ENCODE assay signal across 13 cellular contexts in the genomic region with DNA sequence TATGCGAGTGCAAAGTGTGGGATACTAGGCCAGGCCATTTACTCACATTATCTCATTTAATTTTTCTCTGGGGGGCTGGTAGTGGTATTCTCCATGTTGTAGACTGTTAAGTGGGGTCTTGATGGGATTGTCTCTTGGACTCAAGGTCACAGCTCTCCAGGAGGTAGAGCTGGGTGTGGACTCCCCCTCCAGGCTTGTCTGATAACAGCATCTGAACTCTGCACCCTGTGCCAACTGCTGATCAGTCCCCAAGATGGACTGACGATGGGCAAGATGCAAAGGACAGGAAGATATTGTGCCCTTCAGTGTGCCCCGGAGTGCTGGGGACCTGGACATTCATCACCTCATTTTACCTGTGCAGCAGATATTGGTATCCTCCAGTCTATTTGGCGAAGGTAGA.
DNase-seq lines count a peak whose midpoint lies in the region; TF ChIP-seq lines count a peak whose summit lies in the region.
"Had no signal": no experiment of that assay in that cellular context is flagged by ENCODE, and none has a peak within 500 bp of the region (broad histone marks: within the 10 kb centered on the region; RNA-seq: fewer than 3 reads in every experiment).

No MANE protein-coding gene starts in this region.

- H3K4me1 ChIP-seq in colonic mucosa: peaks cover 23% of the 10 kb centered on the region
- H3K4me1 ChIP-seq: ascending aorta had no signal

- H3K4me1 Mint-ChIP-seq in T-helper 2 cell treated with Interferon-gamma antibody and Interleukin-4, amounts not matched to agents 5 μg/mL and 100 μg/mL, for 36 hours (ENCODE audit: low read depth): peaks cover 31% of the 10 kb centered on the region

- peaks cover 15% of the 10 kb centered on the region for H3K36me3 Mint-ChIP-seq in T-helper 2 cell treated with Interferon-gamma antibody and Interleukin-4, amounts not matched to agents 5 μg/mL and 100 μg/mL, for 36 hours (ENCODE audit: low read depth)
- H3K36me3 Mint-ChIP-seq: activated CD8-positive, alpha-beta memory T cell treated with anti-CD3 and anti-CD28 coated beads, Interleukin-2, amount 10 ng/mL, durations not matched to agents 7 days and 5 days had no signal

- no peaks in the 10 kb centered on the region for H3K27me3 Mint-ChIP-seq in T-helper 2 cell treated with Interferon-gamma antibody and Interleukin-4, amounts not matched to agents 5 μg/mL and 100 μg/mL, for 36 hours (ENCODE audit: low read depth)
- H3K27me3 Mint-ChIP-seq: activated CD8-positive, alpha-beta memory T cell treated with anti-CD3 and anti-CD28 coated beads, Interleukin-2, amount 10 ng/mL, durations not matched to agents 7 days and 5 days had no signal

- H3K36me3 ChIP-seq in colonic mucosa: no peaks in the 10 kb centered on the region

- no peak overlapping the region for H3K9ac ChIP-seq in colonic mucosa (ENCODE audit: low read depth in 2 of 2, low read length in 2 of 2)

- no peaks in the 10 kb centered on the region for H3K9me3 ChIP-seq in colonic mucosa
- H3K9me3 ChIP-seq: ascending aorta had no signal

- TF ChIP-seq CTCF in colonic mucosa (IDR thresholded peaks at IDR 0.05): no peak

- no peaks in the 10 kb centered on the region for H3K27me3 ChIP-seq in colonic mucosa
- H3K27me3 ChIP-seq: ascending aorta had no signal

- H3K4me3 ChIP-seq in colonic mucosa: no peak overlapping the region
- H3K4me3 ChIP-seq: ascending aorta had no signal

- peak overlapping the region; percentile 34 for H3K27ac Mint-ChIP-seq in T-helper 2 cell treated with Interferon-gamma antibody and Interleukin-4, amounts not matched to agents 5 μg/mL and 100 μg/mL, for 36 hours
- H3K27ac Mint-ChIP-seq: activated CD8-positive, alpha-beta memory T cell treated with anti-CD3 and anti-CD28 coated beads, Interleukin-2, amount 10 ng/mL, durations not matched to agents 7 days and 5 days had no signal

- intact Hi-C loops in colonic mucosa (cut with DNase I): no loop called here

- no peak overlapping the region for H3K4me3 Mint-ChIP-seq in T-helper 2 cell treated with Interferon-gamma antibody and Interleukin-4, amounts not matched to agents 5 μg/mL and 100 μg/mL, for 36 hours
- H3K4me3 Mint-ChIP-seq: activated CD8-positive, alpha-beta memory T cell treated with anti-CD3 and anti-CD28 coated beads, Interleukin-2, amount 10 ng/mL, durations not matched to agents 7 days and 5 days had no signal

- no peaks in the 10 kb centered on the region for H3K9me3 Mint-ChIP-seq in T-helper 2 cell treated with Interferon-gamma antibody and Interleukin-4, amounts not matched to agents 5 μg/mL and 100 μg/mL, for 36 hours

- H3K27ac ChIP-seq in colonic mucosa (no peak overlapping the region), substantia nigra (ENCODE audit: low read depth, low read length, poor library complexity, severe bottlenecking) (peak overlapping the region; percentile 59)
- H3K27ac ChIP-seq: ascending aorta had no signal

- no peak for DNase-seq in T-helper 2 cell treated with Interferon-gamma antibody and Interleukin-4, amounts not matched to agents 5 μg/mL and 100 μg/mL, for 36 hours (ENCODE audit: low spot score)
- no peak for DNase-seq in T-helper 2 cell
- DNase-seq in Kasumi-1 (lab: John Stamatoyannopoulos, UW): peak; percentile 8 to 36
- DNase-seq in colonic mucosa: peak; percentile 33
- DNase-seq in substantia nigra (lab: John Stamatoyannopoulos, UW): no peak
- DNase-seq in DMS153 (lab: John Stamatoyannopoulos, UW): no peak
- DNase-seq in islet precursor cell: no peak
- DNase-seq in activated CD4-positive, CD25-positive, alpha-beta regulatory T cell (lab: John Stamatoyannopoulos, UW): no peak
- DNase-seq: activated CD8-positive, alpha-beta memory T cell treated with anti-CD3 and anti-CD28 coated beads, Interleukin-2, amount 10 ng/mL, durations not matched to agents 7 days and 5 days; NCI-H1092; NCI-H774; T-helper 9 cell had no signal

Comparison
In these comparisons a context has a peak if more than half of its experiments do, and no peak if none do; other contexts are left out.
1. DNase-seq: peak in Kasumi-1 (2 of 2) and colonic mucosa (single experiment); none in T-helper 2 cell treated with Interferon-gamma antibody and Interleukin-4, amounts not matched to agents 5 μg/mL and 100 μg/mL, for 36 hours (single experiment), T-helper 2 cell (0 of 5), substantia nigra (0 of 49), DMS153 (single experiment), islet precursor cell (single experiment) and activated CD4-positive, CD25-positive, alpha-beta regulatory T cell (0 of 4).